ENCODE assay signal across 1 cellular context in genomic region chr15:40398413-40398873, GRCh38.
TF ChIP-seq lines count a peak whose summit lies in the region.

No MANE protein-coding gene starts in this region.

TF ChIP-seq in HepG2, 621 proteins besides CTCF, POLR2A, EP300 and RAD21:
- TF ChIP-seq FOSL1 (CRISPR knock-in tag; IDR thresholded peaks at IDR 0.05; ENCODE audit: borderline replicate concordance), result no peak
- no peak for TF ChIP-seq KDM2A (CRISPR knock-in tag; IDR thresholded peaks at IDR 0.05; ENCODE audit: borderline replicate concordance, low read depth)
- no peak for TF ChIP-seq CERS6 (CRISPR knock-in tag; IDR thresholded peaks at IDR 0.05)
- no peak for TF ChIP-seq SP140L (CRISPR knock-in tag; IDR thresholded peaks at IDR 0.05; ENCODE audit: borderline replicate concordance)
- no peak for TF ChIP-seq ATRX (CRISPR knock-in tag; IDR thresholded peaks at IDR 0.05; ENCODE audit: borderline replicate concordance)
- TF ChIP-seq TOE1 (CRISPR knock-in tag; IDR thresholded peaks at IDR 0.05), result no peak
- TF ChIP-seq RARG (CRISPR knock-in tag; IDR thresholded peaks at IDR 0.05; ENCODE audit: low read depth), result no peak
- no peak for TF ChIP-seq POLR2G (IDR thresholded peaks at IDR 0.05; ENCODE audit: low read depth, low read length)
- no peak for TF ChIP-seq ZNF766 (CRISPR knock-in tag; IDR thresholded peaks at IDR 0.05; ENCODE audit: borderline replicate concordance)
- no peak for TF ChIP-seq ADNP (CRISPR knock-in tag; IDR thresholded peaks at IDR 0.05)
- TF ChIP-seq ZBTB26 (CRISPR knock-in tag; IDR thresholded peaks at IDR 0.05; ENCODE audit: borderline replicate concordance), result no peak
TF ChIP-seq in HepG2: peak in this region for 0.
